1 cellular context compared by ENCODE assay signal in genomic region chr16:84839956-84840355, GRCh38.
TF ChIP-seq lines count a peak whose summit lies in the region.

No MANE protein-coding gene starts in this region.

TF ChIP-seq in GM23338, 12 proteins besides CTCF, POLR2A, EP300 and RAD21 (continued from another document):
- TF ChIP-seq ZNF462 (CRISPR knock-in tag; IDR thresholded peaks at IDR 0.05) (no peak), NANOG (IDR thresholded peaks at IDR 0.05; ENCODE audit: borderline replicate concordance) (no peak), POLR2AphosphoS5 (IDR thresholded peaks at IDR 0.05; ENCODE audit: low read depth) (no peak), ETS1 (IDR thresholded peaks at IDR 0.05) (no peak), CREB1 (CRISPR knock-in tag; IDR thresholded peaks at IDR 0.05; ENCODE audit: low read depth) (no peak), JUNB (IDR thresholded peaks at IDR 0.05; ENCODE audit: unreplicated experiment) (no peak), ZNF114 (CRISPR knock-in tag; IDR thresholded peaks at IDR 0.05) (no peak), EZH2 (IDR thresholded peaks at IDR 0.05; ENCODE audit: low read depth, unreplicated experiment) (no peak), ZNF331 (CRISPR knock-in tag; IDR thresholded peaks at IDR 0.05; ENCODE audit: low read depth) (no peak), EZH2phosphoT487 (IDR thresholded peaks at IDR 0.05; ENCODE audit: unreplicated experiment) (no peak), STAT1 (IDR thresholded peaks at IDR 0.05; ENCODE audit: unreplicated experiment) (no peak)
